Comparison of ENCODE assay signal across 11 cellular contexts in genomic region chr10:8056378-8056777, GRCh38. TPM values are rescaled to one million over a fixed set of nuclear protein-coding genes. Genes with fewer than 3 reads are reported as not detected.
DNase-seq lines count a peak whose midpoint lies in the region; ATAC-seq, FAIRE-seq and TF ChIP-seq lines count a peak whose summit lies in the region.
"Had no signal": no experiment of that assay in that cellular context is flagged by ENCODE, and none has a peak within 500 bp of the region (broad histone marks: within the 10 kb centered on the region; RNA-seq: fewer than 3 reads in every experiment).

No MANE protein-coding gene starts in this region.

- no peaks in the 10 kb centered on the region for H3K9me3 ChIP-seq in CD8-positive, alpha-beta T cell (ENCODE audit: low read length)
- no peaks in the 10 kb centered on the region for H3K9me3 ChIP-seq in NT2/D1 (ENCODE audit: insufficient read depth, low read length)
- H3K9me3 ChIP-seq in H1 (ENCODE audit: insufficient read depth in 2 of 2, low read depth in 1 of 2, low read length in 1 of 2), result no peaks in the 10 kb centered on the region
- no peaks in the 10 kb centered on the region for H3K9me3 ChIP-seq in neural progenitor cell (ENCODE audit: low read depth)
- H3K9me3 ChIP-seq: SJSA1 had no signal

- no peak for TF ChIP-seq EP300 in H1 (IDR thresholded peaks at IDR 0.05; ENCODE audit: borderline replicate concordance in 1 of 2, low read depth in 2 of 2, low read length in 2 of 2)

- no peaks in the 10 kb centered on the region for H3K79me1 ChIP-seq in H1 (ENCODE audit: low read depth, low read length)

- H3K36me3 Mint-ChIP-seq in CD8-positive, alpha-beta T cell, result peaks cover 39% of the 10 kb centered on the region
- H3K36me3 Mint-ChIP-seq in neural progenitor cell, result no peaks in the 10 kb centered on the region

- peaks cover 14% of the 10 kb centered on the region for H3K27me3 ChIP-seq in CD8-positive, alpha-beta T cell (ENCODE audit: insufficient read depth, low read length)
- H3K27me3 ChIP-seq in NT2/D1 (ENCODE audit: insufficient read depth, insufficient read length) (peaks cover 22% of the 10 kb centered on the region), H1 (replicated peaks in 1 of 4; ENCODE audit: control insufficient read depth in 3 of 4, extremely low read depth in 1 of 4, insufficient read depth in 3 of 4, low read length in 3 of 4) (peaks cover 77 to 98% (median 96%) of the 10 kb centered on the region in 4 experiments; a peak in 6 of 7 replicates), neural progenitor cell (peaks cover 100% of the 10 kb centered on the region)

- peak overlapping the region; percentile 93 for H3K27ac Mint-ChIP-seq in CD8-positive, alpha-beta T cell
- H3K27ac Mint-ChIP-seq in neural progenitor cell, result no peak overlapping the region

- no peaks in the 10 kb centered on the region for H3K79me2 ChIP-seq in H1 (ENCODE audit: control insufficient read depth in 1 of 2, insufficient read depth in 2 of 2, low read length in 2 of 2)
- no peaks in the 10 kb centered on the region for H3K79me2 ChIP-seq in neural progenitor cell (ENCODE audit: low read depth)

- no peak for TF ChIP-seq POLR2A in H1 (IDR thresholded peaks at IDR 0.05; ENCODE audit: control extremely low read depth in 1 of 2, low read depth in 2 of 2, low read length in 2 of 2)

- peaks cover 12 to 17% of the 10 kb centered on the region in 2 experiments for H4K20me1 ChIP-seq in H1 (replicated peaks in 1 of 2; ENCODE audit: control insufficient read depth in 1 of 2, insufficient read depth in 2 of 2, low read length in 2 of 2)
- H4K20me1 ChIP-seq in neural progenitor cell (ENCODE audit: low read depth), result peaks cover 93% of the 10 kb centered on the region

- peak overlapping the region; percentile 84 to 94 for H3K4me2 ChIP-seq in H1 (ENCODE audit: insufficient read depth in 1 of 2, low read depth in 2 of 2, low read length in 2 of 2)
- no peak overlapping the region for H3K4me2 ChIP-seq in neural progenitor cell

- H3K4me1 ChIP-seq in CD8-positive, alpha-beta T cell (ENCODE audit: insufficient read depth, low read length), result peaks cover 68% of the 10 kb centered on the region
- peaks cover 5% of the 10 kb centered on the region for H3K4me1 ChIP-seq in NT2/D1 (ENCODE audit: insufficient read depth, insufficient read length)
- peaks cover 22 to 47% (median 35%) of the 10 kb centered on the region in 4 experiments for H3K4me1 ChIP-seq in H1 (replicated peaks in 1 of 4; ENCODE audit: control insufficient read depth in 3 of 4, insufficient read depth in 4 of 4, low read length in 3 of 4)
- H3K4me1 ChIP-seq in neural progenitor cell, result peaks cover 54% of the 10 kb centered on the region

- H2BK12ac ChIP-seq in H1 (ENCODE audit: low read depth, low read length), result no peak overlapping the region; the same call in 1 of the 2 replicates

- DNase-seq in CD8-positive, alpha-beta T cell, result no peak
- DNase-seq in NT2/D1 (ENCODE audit: low read depth, low spot score) (no peak), H1 (ENCODE audit: low read depth in 1 of 2, low spot score in 2 of 2) (peak in 1 of 2 experiments; percentile 49), neural progenitor cell (ENCODE audit: low spot score) (peak; percentile 28), inferior parietal cortex (ENCODE audit: extremely low spot score) (no peak), Kasumi-1 (lab: John Stamatoyannopoulos, UW) (no peak)
- DNase-seq: foreskin melanocyte, NCI-H1694 had no signal

- H3K4me1 Mint-ChIP-seq in CD8-positive, alpha-beta T cell (ENCODE audit: low read depth), result peaks cover 68% of the 10 kb centered on the region
- H3K4me1 Mint-ChIP-seq in neural progenitor cell, result peaks cover 53% of the 10 kb centered on the region

- no peak for ATAC-seq in CD8-positive, alpha-beta T cell
- ATAC-seq in GM18907 (IDR thresholded peaks at IDR 0.05; ENCODE audit: unreplicated experiment) (no peak), HG03196 (IDR thresholded peaks at IDR 0.05; ENCODE audit: unreplicated experiment) (no peak)

- TF ChIP-seq CTCF in CD8-positive, alpha-beta T cell (IDR thresholded peaks at IDR 0.05), result no peak
- TF ChIP-seq CTCF in H1 (IDR thresholded peaks at IDR 0.05; ENCODE audit: control extremely low read depth in 1 of 3, insufficient read depth in 1 of 3, low read depth in 1 of 3, low read length in 3 of 3) (no peak), neural progenitor cell (IDR thresholded peaks at IDR 0.05) (no peak)

- H3K9me3 Mint-ChIP-seq in CD8-positive, alpha-beta T cell, result no peaks in the 10 kb centered on the region
- H3K9me3 Mint-ChIP-seq in neural progenitor cell, result no peaks in the 10 kb centered on the region

- no peak overlapping the region for H4K91ac ChIP-seq in H1 (replicated peaks; ENCODE audit: insufficient read length, low read length)

- H3K4ac ChIP-seq in H1 (replicated peaks; ENCODE audit: insufficient read length, low read depth, low read length), result no peak overlapping the region

- peak overlapping the region; percentile 87 for H3K4me3 ChIP-seq in CD8-positive, alpha-beta T cell (ENCODE audit: low read depth, low read length)
- H3K4me3 ChIP-seq in NT2/D1 (ENCODE audit: insufficient read length, low read depth) (peak overlapping the region; percentile 59), H1 (ENCODE audit: extremely low read depth in 1 of 4, insufficient read depth in 2 of 4, low read depth in 3 of 4, low read length in 4 of 4) (peak overlapping the region in 2 of 4 experiments; percentile 6 to 61; a peak in 3 of 8 replicates), neural progenitor cell (no peak overlapping the region)
- H3K4me3 ChIP-seq: SJSA1 had no signal

- H2AK5ac ChIP-seq in H1 (ENCODE audit: low read depth, low read length), result peak overlapping the region; percentile 39; the same call in 1 of the 2 replicates

- POLR2A ChIA-PET in CD8-positive, alpha-beta T cell (lab: Charles Lee), result interaction anchor here (0.8 kb wide), 1 partner anchor 275 kb away, joined by 3 read pairs; no protein-coding TSS in a partner anchor
- POLR2A ChIA-PET in H1 (lab: Charles Lee; ENCODE audit: partially characterized antibody), result no interaction called here

- H3K23me2 ChIP-seq in H1 (ENCODE audit: low read depth, low read length), result peaks cover 19% of the 10 kb centered on the region

- no peak for FAIRE-seq in H1 (lab: Jason Lieb, UNC)

- 3% methylated on average over 6 of the region's 6 CpGs; no CpG with 5 or more reads in 1 of the 2 experiments for WGBS in H1 (ENCODE audit: extremely low coverage in 1 of 2, insufficient coverage in 1 of 2, insufficient read length in 1 of 2, insufficient replicate concordance in 2 of 2, low coverage in 1 of 2, low lambda C conversion rate in 2 of 2, missing lambda C conversion rate in 1 of 2), 2 experiments

- CTCF ChIA-PET in CD8-positive, alpha-beta T cell (lab: Charles Lee), result interaction anchor here (0.6 to 1.6 kb wide), 5 partner anchors 10 to 621 kb away, joined by 3 to 4 read pairs (median 3); no protein-coding TSS in a partner anchor
- CTCF ChIA-PET in H1 (lab: Charles Lee; ENCODE audit: partially characterized antibody), result interaction anchor here (1.3 to 1.5 kb wide), 2 partner anchors 8 to 10 kb away, joined by 3 read pairs; no protein-coding TSS in a partner anchor

- no peak overlapping the region for H2AFZ ChIP-seq in H1 (ENCODE audit: low read length)
- H2AFZ ChIP-seq in neural progenitor cell (replicated peaks), result no peak overlapping the region

- no peak overlapping the region for H2BK5ac ChIP-seq in H1 (ENCODE audit: low read depth, low read length)

- H3K27ac ChIP-seq in CD8-positive, alpha-beta T cell (ENCODE audit: low read depth, low read length), result peak overlapping the region; percentile 74
- H3K27ac ChIP-seq in H1 (ENCODE audit: low read depth, low read length), result no peak overlapping the region
- H3K27ac ChIP-seq in neural progenitor cell, result no peak overlapping the region
- H3K27ac ChIP-seq: SJSA1 had no signal

- peak overlapping the region; percentile 93 for H3K4me3 Mint-ChIP-seq in CD8-positive, alpha-beta T cell
- peak overlapping the region; percentile 68 for H3K4me3 Mint-ChIP-seq in neural progenitor cell

- H3K23ac ChIP-seq in H1 (ENCODE audit: insufficient read length), result no peak overlapping the region

- H3K18ac ChIP-seq in H1 (ENCODE audit: extremely low read depth, low read length), result no peak overlapping the region

- intact Hi-C loops in CD8-positive, alpha-beta T cell (cut with DNase I, micrococcal nuclease), result loop anchor here (5.0 to 10.0 kb wide), 5 partner anchors 81 to 1038 kb away; no protein-coding TSS in a partner anchor

- no peak overlapping the region for H2BK20ac ChIP-seq in H1 (ENCODE audit: low read length)

- H4K8ac ChIP-seq in H1 (ENCODE audit: extremely low read depth, insufficient read depth, low read length), result no peak overlapping the region

- H3K56ac ChIP-seq in H1 (replicated peaks; ENCODE audit: insufficient read length, low read depth, low read length), result no peak overlapping the region

- no peak overlapping the region for H4K5ac ChIP-seq in H1 (ENCODE audit: insufficient read length, low read depth, low read length)

- H3K36me3 ChIP-seq in CD8-positive, alpha-beta T cell (ENCODE audit: insufficient read depth, low read length), result no peaks in the 10 kb centered on the region
- H3K36me3 ChIP-seq in NT2/D1 (ENCODE audit: insufficient read depth, insufficient read length, low read length) (peaks cover 20% of the 10 kb centered on the region), H1 (ENCODE audit: control insufficient read depth in 2 of 4, insufficient read depth in 4 of 4, low read length in 3 of 4) (no peaks in the 10 kb centered on the region), neural progenitor cell (no peaks in the 10 kb centered on the region)
- H3K36me3 ChIP-seq: SJSA1 had no signal

- H2BK120ac ChIP-seq in H1 (replicated peaks; ENCODE audit: low read depth, low read length), result no peak overlapping the region

- peaks cover 60% of the 10 kb centered on the region for H3F3A ChIP-seq in neural progenitor cell (ENCODE audit: low read depth)

- H3K27me3 Mint-ChIP-seq in CD8-positive, alpha-beta T cell (ENCODE audit: low read depth), result peaks cover 15% of the 10 kb centered on the region
- H3K27me3 Mint-ChIP-seq in neural progenitor cell (ENCODE audit: insufficient read depth, low read depth), result peaks cover 85% of the 10 kb centered on the region

- no peak overlapping the region for H2BK15ac ChIP-seq in H1 (ENCODE audit: low read length)

- no peak for TF ChIP-seq RAD21 in H1 (IDR thresholded peaks at IDR 0.05 in 1 of 2, conservative IDR thresholded peaks at IDR 0.05 in 1 of 2; ENCODE audit: low read depth in 2 of 2, low read length in 2 of 2)

- H3K14ac ChIP-seq in H1 (ENCODE audit: insufficient read length), result no peak overlapping the region

- no peak overlapping the region for H3K9ac ChIP-seq in NT2/D1 (ENCODE audit: insufficient read length, low read depth)
- no peak overlapping the region for H3K9ac ChIP-seq in H1 (replicated peaks in 1 of 4; ENCODE audit: extremely low read depth in 1 of 4, low read depth in 3 of 4, low read length in 3 of 4)
- H3K9ac ChIP-seq in neural progenitor cell, result no peak overlapping the region

RNA-seq across cellular contexts. Expression of gene GATA3, which starts 1.9 kb away (rescaled TPM):
- 10 to 100 TPM; 76.3 to 82.0 TPM for total RNA-seq in CD8-positive, alpha-beta T cell
- 0.43 and 0.80 TPM in 2 replicates for total RNA-seq in H1 (2021; fragmentation: NEBNext Ultra II Directional; extraction: Animal tissue kit (Norgen Biotek cat#: 25700))
- 0.02 and 0.11 TPM in 2 replicates for polyA plus RNA-seq in H1 (2011; rRNA removed)
- 0.06 TPM for polyA plus RNA-seq in H1 (2011; cell fraction: cytosol; rRNA removed)
- 0.04 TPM for polyA plus RNA-seq in H1 (2011; cell fraction: nucleus; rRNA removed)
- polyA plus RNA-seq in H1 (2012, experiment 1 of 2), result 0.13 to 0.23 TPM (median 0.18 TPM) in 3 of 4 replicates, not detected in the other
- 0.21 TPM for polyA plus RNA-seq in H1 (2012, experiment 2 of 2)
- polyA plus RNA-seq in H1 (2013, experiment 1 of 2), result 0.30 TPM
- 0.29 TPM for polyA plus RNA-seq in H1 (2013, experiment 2 of 2)
- polyA minus RNA-seq in H1 (2011; rRNA and poly(A)+ RNA removed), result not detected in 2 replicates
- not detected for polyA minus RNA-seq in H1 (2011; cell fraction: cytosol; rRNA and poly(A)+ RNA removed)
- not detected for polyA minus RNA-seq in H1 (2011; cell fraction: nucleus; rRNA and poly(A)+ RNA removed)
- total RNA-seq in neural progenitor cell (ENCODE audit: low replicate concordance), result 0.09 TPM in 1 of 2 replicates, not detected in the other
- total RNA-seq: SJSA1 had no signal

Comparison
In these comparisons a context has a peak if more than half of its experiments do, and no peak if none do; other contexts are left out.
1. RNA of gene GATA3, which starts 1.9 kb away (total RNA-seq): 76.3 to 82.0 TPM in CD8-positive, alpha-beta T cell; 0.43 to 0.80 TPM in H1 and 0.09 TPM in neural progenitor cell; every median in the first group is over 10 times any median in the second.